ENCODE assay signal across 1 cellular context in the genomic region with DNA sequence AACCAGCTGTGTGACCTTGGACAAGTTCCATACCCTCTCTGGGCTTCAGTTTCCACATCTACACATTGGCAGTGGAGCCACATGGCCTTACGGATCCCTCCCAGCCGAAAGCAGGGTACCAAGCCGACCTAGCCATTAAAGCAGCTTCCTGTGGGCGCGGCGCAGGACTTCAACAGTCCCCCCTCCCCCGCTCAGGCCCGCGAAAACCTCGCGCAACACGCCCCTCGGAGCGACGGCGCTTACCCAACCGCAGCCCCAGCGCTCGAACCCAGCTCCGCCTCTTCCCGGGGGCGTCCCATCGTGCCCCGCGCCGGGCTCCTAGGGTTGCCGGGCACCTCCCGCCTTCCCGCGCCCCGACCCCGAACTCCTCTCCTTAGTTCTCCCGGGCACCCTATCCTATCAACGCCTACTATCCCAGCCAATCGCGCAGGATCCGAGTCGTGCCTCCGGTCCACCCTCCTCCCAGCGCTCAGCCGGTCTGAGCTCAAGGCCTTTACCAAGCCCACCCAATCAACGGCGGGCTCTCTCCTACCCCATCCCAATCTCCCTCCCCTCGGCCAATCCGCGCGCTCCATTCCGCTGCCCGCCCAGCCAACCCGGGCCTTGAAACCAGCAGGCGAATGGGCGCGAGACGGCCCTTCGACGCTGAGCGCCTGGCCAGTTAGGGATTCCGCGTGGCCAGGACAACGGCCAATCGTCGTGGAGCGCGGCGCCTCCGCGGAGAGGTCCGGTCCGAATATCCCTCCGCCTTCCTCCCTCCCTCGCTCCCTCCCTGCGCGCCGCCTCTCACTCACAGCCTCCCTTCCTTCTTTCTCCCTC.
TF ChIP-seq lines count a peak whose summit lies in the region.

A gene (plus strand): TSS at position 767 of the 819 bp plus-strand sequence. CDS start 326 bp downstream, outside the sequence.

TF ChIP-seq in HepG2, 621 proteins besides CTCF, POLR2A, EP300 and RAD21 (continued from another document):
- TF ChIP-seq, protein P1, sequence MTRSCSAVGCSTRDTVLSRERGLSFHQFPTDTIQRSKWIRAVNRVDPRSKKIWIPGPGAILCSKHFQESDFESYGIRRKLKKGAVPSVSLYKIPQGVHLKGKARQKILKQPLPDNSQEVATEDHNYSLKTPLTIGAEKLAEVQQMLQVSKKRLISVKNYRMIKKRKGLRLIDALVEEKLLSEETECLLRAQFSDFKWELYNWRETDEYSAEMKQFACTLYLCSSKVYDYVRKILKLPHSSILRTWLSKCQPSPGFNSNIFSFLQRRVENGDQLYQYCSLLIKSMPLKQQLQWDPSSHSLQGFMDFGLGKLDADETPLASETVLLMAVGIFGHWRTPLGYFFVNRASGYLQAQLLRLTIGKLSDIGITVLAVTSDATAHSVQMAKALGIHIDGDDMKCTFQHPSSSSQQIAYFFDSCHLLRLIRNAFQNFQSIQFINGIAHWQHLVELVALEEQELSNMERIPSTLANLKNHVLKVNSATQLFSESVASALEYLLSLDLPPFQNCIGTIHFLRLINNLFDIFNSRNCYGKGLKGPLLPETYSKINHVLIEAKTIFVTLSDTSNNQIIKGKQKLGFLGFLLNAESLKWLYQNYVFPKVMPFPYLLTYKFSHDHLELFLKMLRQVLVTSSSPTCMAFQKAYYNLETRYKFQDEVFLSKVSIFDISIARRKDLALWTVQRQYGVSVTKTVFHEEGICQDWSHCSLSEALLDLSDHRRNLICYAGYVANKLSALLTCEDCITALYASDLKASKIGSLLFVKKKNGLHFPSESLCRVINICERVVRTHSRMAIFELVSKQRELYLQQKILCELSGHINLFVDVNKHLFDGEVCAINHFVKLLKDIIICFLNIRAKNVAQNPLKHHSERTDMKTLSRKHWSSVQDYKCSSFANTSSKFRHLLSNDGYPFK (CRISPR knock-in tag; IDR thresholded peaks at IDR 0.05; ENCODE audit: borderline replicate concordance), result peak; percentile 85; the same call in 1 of the 2 replicates
- no peak for TF ChIP-seq MBNL3 (CRISPR knock-in tag; conservative IDR thresholded peaks at IDR 0.05)
- TF ChIP-seq MTA3 (CRISPR knock-in tag; IDR thresholded peaks at IDR 0.05), result no peak
- TF ChIP-seq AGO1 (IDR thresholded peaks at IDR 0.05; ENCODE audit: low read depth, low read length, poor library complexity, severe bottlenecking), result peak; percentile 98
- TF ChIP-seq ASH2L (IDR thresholded peaks at IDR 0.05; ENCODE audit: insufficient read length, low read depth, low read length), result peak; percentile 70
- TF ChIP-seq, protein P2, sequence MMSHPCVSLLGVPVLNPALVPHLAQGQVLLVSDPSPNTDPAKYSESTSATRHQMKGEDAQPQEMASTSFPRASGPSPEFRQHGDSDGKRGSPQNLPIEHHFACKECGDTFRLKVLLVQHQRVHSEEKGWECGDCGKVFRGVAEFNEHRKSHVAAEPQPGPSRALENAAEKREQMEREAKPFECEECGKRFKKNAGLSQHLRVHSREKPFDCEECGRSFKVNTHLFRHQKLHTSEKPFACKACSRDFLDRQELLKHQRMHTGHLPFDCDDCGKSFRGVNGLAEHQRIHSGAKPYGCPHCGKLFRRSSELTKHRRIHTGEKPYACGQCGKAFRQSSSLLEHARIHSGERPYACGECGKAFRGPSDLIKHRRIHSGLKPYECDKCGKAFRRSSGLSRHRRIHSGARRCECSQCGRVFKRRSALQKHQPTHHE (CRISPR knock-in tag; IDR thresholded peaks at IDR 0.05; ENCODE audit: borderline replicate concordance), result 0 out of 2 replicates have a peak, but pooled peaks have one; percentile 69
- TF ChIP-seq RXRB (CRISPR knock-in tag; IDR thresholded peaks at IDR 0.05; ENCODE audit: borderline replicate concordance), result no peak; the same call in 1 of the 2 replicates
- TF ChIP-seq KLF11 (CRISPR knock-in tag; IDR thresholded peaks at IDR 0.05), result peak; percentile 82
- TF ChIP-seq, protein P3, sequence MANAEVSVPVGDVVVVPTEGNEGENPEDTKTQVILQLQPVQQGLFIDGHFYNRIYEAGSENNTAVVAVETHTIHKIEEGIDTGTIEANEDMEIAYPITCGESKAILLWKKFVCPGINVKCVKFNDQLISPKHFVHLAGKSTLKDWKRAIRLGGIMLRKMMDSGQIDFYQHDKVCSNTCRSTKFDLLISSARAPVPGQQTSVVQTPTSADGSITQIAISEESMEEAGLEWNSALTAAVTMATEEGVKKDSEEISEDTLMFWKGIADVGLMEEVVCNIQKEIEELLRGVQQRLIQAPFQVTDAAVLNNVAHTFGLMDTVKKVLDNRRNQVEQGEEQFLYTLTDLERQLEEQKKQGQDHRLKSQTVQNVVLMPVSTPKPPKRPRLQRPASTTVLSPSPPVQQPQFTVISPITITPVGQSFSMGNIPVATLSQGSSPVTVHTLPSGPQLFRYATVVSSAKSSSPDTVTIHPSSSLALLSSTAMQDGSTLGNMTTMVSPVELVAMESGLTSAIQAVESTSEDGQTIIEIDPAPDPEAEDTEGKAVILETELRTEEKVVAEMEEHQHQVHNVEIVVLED (CRISPR knock-in tag; IDR thresholded peaks at IDR 0.05; ENCODE audit: borderline replicate concordance), result peak; percentile 87
- TF ChIP-seq ZNF30 (CRISPR knock-in tag; IDR thresholded peaks at IDR 0.05), result peak; percentile 66; the same call in 1 of the 2 replicates
- TF ChIP-seq ZNF577 (CRISPR knock-in tag; IDR thresholded peaks at IDR 0.05; ENCODE audit: borderline replicate concordance, low read depth), result no peak
- peak; percentile 91 for TF ChIP-seq SRSF1 (optimal IDR thresholded peaks at IDR 0.05; ENCODE audit: low read depth, low read length)
- peak; percentile 82 for TF ChIP-seq SP5 (CRISPR knock-in tag; IDR thresholded peaks at IDR 0.05; ENCODE audit: borderline replicate concordance, low read depth)
- TF ChIP-seq PHF8 (CRISPR knock-in tag; IDR thresholded peaks at IDR 0.05), result peak; percentile 63
- TF ChIP-seq, protein P4, sequence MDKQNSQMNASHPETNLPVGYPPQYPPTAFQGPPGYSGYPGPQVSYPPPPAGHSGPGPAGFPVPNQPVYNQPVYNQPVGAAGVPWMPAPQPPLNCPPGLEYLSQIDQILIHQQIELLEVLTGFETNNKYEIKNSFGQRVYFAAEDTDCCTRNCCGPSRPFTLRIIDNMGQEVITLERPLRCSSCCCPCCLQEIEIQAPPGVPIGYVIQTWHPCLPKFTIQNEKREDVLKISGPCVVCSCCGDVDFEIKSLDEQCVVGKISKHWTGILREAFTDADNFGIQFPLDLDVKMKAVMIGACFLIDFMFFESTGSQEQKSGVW (CRISPR knock-in tag; IDR thresholded peaks at IDR 0.05; ENCODE audit: borderline replicate concordance), result no peak
- peak; percentile 88 for TF ChIP-seq MEIS2 (CRISPR knock-in tag; IDR thresholded peaks at IDR 0.05)
- 0 out of 2 replicates have a peak, but pooled peaks have one; percentile 25 for TF ChIP-seq ONECUT2 (CRISPR knock-in tag; IDR thresholded peaks at IDR 0.05)
- TF ChIP-seq SIX4 (CRISPR knock-in tag; IDR thresholded peaks at IDR 0.05), result peak; percentile 86
- 0 out of 2 replicates have a peak, but pooled peaks have one; percentile 36 for TF ChIP-seq NFATC3 (CRISPR knock-in tag; IDR thresholded peaks at IDR 0.05)
- TF ChIP-seq ZNF101 (CRISPR knock-in tag; IDR thresholded peaks at IDR 0.05; ENCODE audit: borderline replicate concordance, low read depth), result peak; percentile 91; the same call in 1 of the 2 replicates
- TF ChIP-seq, protein P5, sequence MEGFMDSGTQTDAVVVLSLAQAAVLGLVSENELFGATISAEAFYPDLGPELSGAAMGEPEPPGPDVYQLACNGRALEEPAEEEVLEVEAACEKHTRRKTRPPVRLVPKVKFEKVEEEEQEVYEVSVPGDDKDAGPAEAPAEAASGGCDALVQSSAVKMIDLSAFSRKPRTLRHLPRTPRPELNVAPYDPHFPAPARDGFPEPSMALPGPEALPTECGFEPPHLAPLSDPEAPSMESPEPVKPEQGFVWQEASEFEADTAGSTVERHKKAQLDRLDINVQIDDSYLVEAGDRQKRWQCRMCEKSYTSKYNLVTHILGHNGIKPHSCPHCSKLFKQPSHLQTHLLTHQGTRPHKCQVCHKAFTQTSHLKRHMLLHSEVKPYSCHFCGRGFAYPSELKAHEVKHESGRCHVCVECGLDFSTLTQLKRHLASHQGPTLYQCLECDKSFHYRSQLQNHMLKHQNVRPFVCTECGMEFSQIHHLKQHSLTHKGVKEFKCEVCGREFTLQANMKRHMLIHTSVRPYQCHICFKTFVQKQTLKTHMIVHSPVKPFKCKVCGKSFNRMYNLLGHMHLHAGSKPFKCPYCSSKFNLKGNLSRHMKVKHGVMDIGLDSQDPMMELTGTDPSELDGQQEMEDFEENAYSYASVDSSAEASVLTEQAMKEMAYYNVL (CRISPR knock-in tag; IDR thresholded peaks at IDR 0.05; ENCODE audit: borderline replicate concordance), result peak; percentile 85; the same call in 1 of the 2 replicates
- TF ChIP-seq FOXC1 (CRISPR knock-in tag; IDR thresholded peaks at IDR 0.05; ENCODE audit: borderline replicate concordance), result peak; percentile 98
- TF ChIP-seq ZNF747 (CRISPR knock-in tag; IDR thresholded peaks at IDR 0.05; ENCODE audit: borderline replicate concordance), result peak; percentile 97
